ENCODE assay signal across 14 cellular contexts in genomic region chr14:68373847-68374582, GRCh38.
A peak's percentile ranks its signal among the peaks of the same experiment; 100 is the strongest.
DNase-seq lines count a peak whose midpoint lies in the region; ATAC-seq, FAIRE-seq and TF ChIP-seq lines count a peak whose summit lies in the region.
"Had no signal": no experiment of that assay in that cellular context is flagged by ENCODE, and none has a peak within 500 bp of the region (broad histone marks: within the 10 kb centered on the region; RNA-seq: fewer than 3 reads in every experiment).

No MANE protein-coding gene starts in this region.

- ATAC-seq in sciatic nerve = peak; percentile 23
- no peak for ATAC-seq in activated CD8-positive, alpha-beta T cell treated with anti-CD3 and anti-CD28 coated beads for 36 hours
- ATAC-seq: activated CD4-positive, CD25-positive, alpha-beta regulatory T cell treated with anti-CD3 and anti-CD28 coated beads, Interleukin-2, amount 50 U/mL, for 24 hours had no signal

- intact Hi-C loops in sciatic nerve (cut with DNase I) = no loop called here
- intact Hi-C loops in activated CD8-positive, alpha-beta T cell treated with anti-CD3 and anti-CD28 coated beads for 36 hours (cut with micrococcal nuclease) = no loop called here

- H3K27ac Mint-ChIP-seq in activated CD8-positive, alpha-beta T cell treated with anti-CD3 and anti-CD28 coated beads for 36 hours = no peak overlapping the region
- H3K27ac Mint-ChIP-seq: activated naive CD8-positive, alpha-beta T cell treated with anti-CD3 and anti-CD28 coated beads, Interleukin-2, amount 10 ng/mL, durations not matched to agents 7 days and 5 days had no signal

- DNase-seq in EH (ENCODE audit: low read depth) (peak; percentile 13), HTR-8/SVneo (ENCODE audit: insufficient read length, low spot score) (no peak), SK-MEL-5 (ENCODE audit: low read depth, low spot score) (peak; percentile 16), sciatic nerve (ENCODE audit: low spot score) (no peak), ACHN (no peak), Kasumi-1 (lab: John Stamatoyannopoulos, UW) (no peak), activated T-cell treated with anti-CD3 and anti-CD28 coated beads for 4 hours (no peak)
- DNase-seq in activated CD8-positive, alpha-beta T cell treated with anti-CD3 and anti-CD28 coated beads for 36 hours = no peak
- DNase-seq: activated naive CD8-positive, alpha-beta T cell treated with anti-CD3 and anti-CD28 coated beads, Interleukin-2, amount 10 ng/mL, durations not matched to agents 7 days and 5 days; DMS79; GM23248; kidney glomerular epithelial cell had no signal

- peaks cover 3% of the 10 kb centered on the region for H3K36me3 Mint-ChIP-seq in activated CD8-positive, alpha-beta T cell treated with anti-CD3 and anti-CD28 coated beads for 36 hours (ENCODE audit: low read depth)

- peaks cover 65% of the 10 kb centered on the region for H3K4me1 Mint-ChIP-seq in activated CD8-positive, alpha-beta T cell treated with anti-CD3 and anti-CD28 coated beads for 36 hours (ENCODE audit: low read depth)

- in situ Hi-C loops in SK-MEL-5 (cut with HindIII; ENCODE audit: low pct_unique_long_range_greater_than_20kb, low sequenced_read_pairs) = no loop called here
- in situ Hi-C loops in ACHN (cut with HindIII; ENCODE audit: low pct_ligation_motif_present, low pct_unique_long_range_greater_than_20kb, low sequenced_read_pairs) = no loop called here

- POLR2A ChIA-PET in activated CD8-positive, alpha-beta T cell treated with anti-CD3 and anti-CD28 coated beads for 36 hours (lab: Charles Lee) = no interaction called here

- H3K27me3 Mint-ChIP-seq in activated CD8-positive, alpha-beta T cell treated with anti-CD3 and anti-CD28 coated beads for 36 hours = no peaks in the 10 kb centered on the region
- H3K27me3 Mint-ChIP-seq: activated naive CD8-positive, alpha-beta T cell treated with anti-CD3 and anti-CD28 coated beads, Interleukin-2, amount 10 ng/mL, durations not matched to agents 7 days and 5 days; central memory CD8-positive, alpha-beta T cell had no signal

- H3K9me3 Mint-ChIP-seq in activated CD8-positive, alpha-beta T cell treated with anti-CD3 and anti-CD28 coated beads for 36 hours = no peaks in the 10 kb centered on the region
- H3K9me3 Mint-ChIP-seq: central memory CD8-positive, alpha-beta T cell had no signal

- FAIRE-seq in HTR-8/SVneo (lab: Jason Lieb, UNC) = peak; percentile 58

- CTCF ChIA-PET in activated CD8-positive, alpha-beta T cell treated with anti-CD3 and anti-CD28 coated beads for 36 hours (lab: Charles Lee) = interaction anchor here (0.8 to 2.0 kb wide), 6 partner anchors 8 to 470 kb away, joined by 3 to 6 read pairs (median 4); no protein-coding TSS in a partner anchor

- no peak for TF ChIP-seq CTCF in activated CD8-positive, alpha-beta T cell treated with anti-CD3 and anti-CD28 coated beads for 36 hours (IDR thresholded peaks at IDR 0.05)

- H3K4me3 Mint-ChIP-seq in activated CD8-positive, alpha-beta T cell treated with anti-CD3 and anti-CD28 coated beads for 36 hours = no peak overlapping the region
- H3K4me3 Mint-ChIP-seq: activated naive CD8-positive, alpha-beta T cell treated with anti-CD3 and anti-CD28 coated beads, Interleukin-2, amount 10 ng/mL, durations not matched to agents 7 days and 5 days; central memory CD8-positive, alpha-beta T cell had no signal

Comparison
In these comparisons a context has a peak if more than half of its experiments do, and no peak if none do; other contexts are left out.
1. DNase-seq: peak in EH (single experiment) and SK-MEL-5 (single experiment); none in HTR-8/SVneo (single experiment), sciatic nerve (single experiment), ACHN (single experiment), activated CD8-positive, alpha-beta T cell treated with anti-CD3 and anti-CD28 coated beads for 36 hours (single experiment), Kasumi-1 (0 of 2) and activated T-cell treated with anti-CD3 and anti-CD28 coated beads for 4 hours (single experiment).